In the genomic region with DNA sequence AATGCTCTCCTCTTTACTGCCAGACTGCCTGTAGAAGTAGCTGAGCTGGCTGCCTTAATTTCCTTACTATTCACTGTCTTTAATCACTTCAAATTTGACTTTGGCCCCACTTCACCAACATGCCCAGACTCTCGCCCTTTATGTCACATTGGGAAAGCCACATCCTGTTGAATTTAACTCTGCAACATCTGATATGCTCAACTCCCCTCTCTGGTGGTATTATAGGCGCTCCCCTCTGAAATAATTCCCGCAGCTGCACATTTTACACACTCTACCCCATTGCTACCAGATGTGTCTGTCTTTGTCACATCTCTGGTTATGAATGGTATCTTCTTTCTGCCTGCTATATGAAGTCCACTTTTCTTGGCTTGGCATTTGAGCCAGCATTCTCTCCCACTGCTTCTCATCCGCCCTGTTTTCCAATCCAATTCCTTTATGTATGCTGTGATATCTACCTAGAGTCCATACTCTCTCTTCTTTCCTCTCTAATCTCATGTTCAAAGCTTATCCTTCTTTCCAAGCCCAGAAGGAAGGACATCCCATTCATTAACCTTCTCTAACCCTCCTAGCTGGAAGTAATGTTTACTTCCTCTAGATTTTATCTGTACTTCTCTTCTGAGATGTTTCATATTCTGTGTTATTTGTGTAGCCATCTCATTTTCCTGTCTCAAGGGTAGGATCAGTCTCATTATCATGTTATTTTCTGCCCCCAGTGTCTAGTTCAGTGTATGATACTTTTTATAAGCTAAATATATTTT, we compare ENCODE assay signal across 1 cellular context.
TF ChIP-seq lines count a peak whose summit lies in the region.

No MANE protein-coding gene starts in this region.

TF ChIP-seq in K562, 482 proteins besides CTCF, POLR2A, EP300 and RAD21 (continued from another document and continues in another):
- TF ChIP-seq, protein P1, sequence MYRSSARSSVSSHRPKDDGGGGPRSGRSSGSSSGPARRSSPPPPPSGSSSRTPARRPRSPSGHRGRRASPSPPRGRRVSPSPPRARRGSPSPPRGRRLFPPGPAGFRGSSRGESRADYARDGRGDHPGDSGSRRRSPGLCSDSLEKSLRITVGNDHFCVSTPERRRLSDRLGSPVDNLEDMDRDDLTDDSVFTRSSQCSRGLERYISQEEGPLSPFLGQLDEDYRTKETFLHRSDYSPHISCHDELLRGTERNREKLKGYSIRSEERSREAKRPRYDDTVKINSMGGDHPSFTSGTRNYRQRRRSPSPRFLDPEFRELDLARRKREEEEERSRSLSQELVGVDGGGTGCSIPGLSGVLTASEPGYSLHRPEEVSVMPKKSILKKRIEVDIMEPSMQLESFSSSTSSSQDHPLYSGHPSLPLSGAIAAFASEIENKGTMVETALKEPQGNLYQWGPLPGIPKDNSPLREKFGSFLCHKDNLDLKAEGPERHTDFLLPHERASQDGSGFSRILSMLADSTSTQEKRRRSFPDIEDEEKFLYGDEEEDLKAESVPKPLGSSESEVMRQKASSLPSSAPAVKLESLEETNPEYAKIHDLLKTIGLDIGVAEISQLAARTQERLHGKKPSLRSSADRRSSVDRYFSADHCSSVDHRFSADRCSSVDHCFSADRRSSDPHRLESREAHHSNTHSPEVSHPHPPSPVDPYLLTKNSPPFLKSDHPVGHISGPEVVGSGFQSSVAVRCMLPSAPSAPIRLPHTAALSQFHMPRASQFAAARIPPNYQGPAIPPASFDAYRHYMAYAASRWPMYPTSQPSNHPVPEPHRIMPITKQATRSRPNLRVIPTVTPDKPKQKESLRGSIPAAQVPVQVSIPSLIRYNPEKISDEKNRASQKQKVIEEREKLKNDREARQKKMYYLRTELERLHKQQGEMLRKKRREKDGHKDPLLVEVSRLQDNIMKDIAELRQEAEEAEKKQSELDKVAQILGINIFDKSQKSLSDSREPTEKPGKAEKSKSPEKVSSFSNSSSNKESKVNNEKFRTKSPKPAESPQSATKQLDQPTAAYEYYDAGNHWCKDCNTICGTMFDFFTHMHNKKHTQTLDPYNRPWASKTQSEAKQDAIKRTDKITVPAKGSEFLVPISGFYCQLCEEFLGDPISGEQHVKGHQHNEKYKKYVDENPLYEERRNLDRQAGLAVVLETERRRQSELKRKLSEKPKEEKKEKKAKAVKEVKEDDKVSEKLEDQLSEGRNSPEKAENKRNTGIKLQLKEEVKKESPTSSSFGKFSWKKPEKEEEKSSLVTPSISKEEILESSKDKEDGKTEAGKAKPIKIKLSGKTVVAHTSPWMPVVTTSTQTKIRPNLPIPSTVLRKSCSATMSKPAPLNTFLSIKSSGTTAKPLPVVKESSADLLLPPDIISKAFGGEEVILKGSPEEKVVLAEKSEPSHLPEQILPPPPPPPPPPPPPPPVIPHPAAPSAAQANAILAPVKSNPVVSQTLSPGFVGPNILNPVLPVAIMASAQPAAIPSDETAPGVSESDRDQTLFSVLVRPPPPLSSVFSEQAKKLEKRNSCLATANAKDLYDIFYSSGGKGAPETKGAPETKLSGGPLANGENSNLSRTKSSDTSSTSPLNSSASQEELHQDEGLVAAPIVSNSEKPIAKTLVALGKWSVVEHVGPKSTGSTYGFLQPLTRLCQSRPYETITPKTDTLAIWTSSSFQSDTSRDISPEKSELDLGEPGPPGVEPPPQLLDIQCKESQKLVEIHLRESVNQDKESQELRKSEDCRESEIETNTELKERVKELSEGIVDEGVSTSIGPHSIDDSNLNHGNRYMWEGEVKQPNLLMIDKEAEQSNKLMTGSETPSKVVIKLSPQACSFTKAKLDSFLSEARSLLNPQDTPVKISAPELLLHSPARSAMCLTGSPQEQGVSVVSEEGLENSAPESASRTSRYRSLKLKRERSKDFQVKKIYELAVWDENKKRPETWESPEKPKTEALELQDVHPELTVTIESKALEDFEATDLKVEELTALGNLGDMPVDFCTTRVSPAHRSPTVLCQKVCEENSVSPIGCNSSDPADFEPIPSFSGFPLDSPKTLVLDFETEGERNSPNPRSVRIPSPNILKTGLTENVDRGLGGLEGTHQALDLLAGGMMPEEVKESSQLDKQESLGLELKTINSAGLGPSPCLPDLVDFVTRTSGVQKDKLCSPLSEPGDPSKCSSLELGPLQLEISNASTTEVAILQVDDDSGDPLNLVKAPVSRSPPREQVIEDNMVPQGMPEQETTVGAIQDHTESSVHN (IDR thresholded peaks at IDR 0.05; ENCODE audit: borderline replicate concordance in 1 of 2, low read depth in 1 of 2): peak in 1 of 2 experiments; percentile 26; a peak in 1 of 4 replicates
- TF ChIP-seq, protein P2, sequence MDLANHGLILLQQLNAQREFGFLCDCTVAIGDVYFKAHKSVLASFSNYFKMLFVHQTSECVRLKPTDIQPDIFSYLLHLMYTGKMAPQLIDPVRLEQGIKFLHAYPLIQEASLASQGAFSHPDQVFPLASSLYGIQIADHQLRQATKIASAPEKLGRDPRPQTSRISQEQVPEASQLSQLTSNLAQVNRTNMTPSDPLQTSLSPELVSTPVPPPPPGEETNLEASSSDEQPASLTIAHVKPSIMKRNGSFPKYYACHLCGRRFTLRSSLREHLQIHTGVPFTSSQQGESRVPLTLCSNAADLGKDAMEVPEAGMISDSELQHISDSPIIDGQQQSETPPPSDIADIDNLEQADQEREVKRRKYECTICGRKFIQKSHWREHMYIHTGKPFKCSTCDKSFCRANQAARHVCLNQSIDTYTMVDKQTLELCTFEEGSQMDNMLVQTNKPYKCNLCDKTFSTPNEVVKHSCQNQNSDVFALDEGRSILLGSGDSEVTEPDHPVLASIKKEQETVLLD (IDR thresholded peaks at IDR 0.05): peak; percentile 49; the same call in 1 of the 2 replicates
- TF ChIP-seq ETV1 (tag; conservative IDR thresholded peaks at IDR 0.05; ENCODE audit: low read depth) (peak; percentile 61; the same call in 1 of the 2 replicates), EHMT2 (IDR thresholded peaks at IDR 0.05) (peak; percentile 57; the same call in 1 of the 2 replicates), MAFK (IDR thresholded peaks at IDR 0.05; ENCODE audit: low read length) (peak; percentile 18; the same call in 1 of the 2 replicates), ZNF766 (CRISPR knock-in tag; conservative IDR thresholded peaks at IDR 0.05) (no peak), FOXA3 (CRISPR knock-in tag; conservative IDR thresholded peaks at IDR 0.05 in 1 of 2, IDR thresholded peaks at IDR 0.05 in 1 of 2) (peak in 1 of 2 experiments; percentile 10; a peak in 1 of 4 replicates), DPF2 (IDR thresholded peaks at IDR 0.05) (peak; percentile 71), SIRT6 (IDR thresholded peaks at IDR 0.05; ENCODE audit: low read depth, low read length) (no peak), STAT5A (IDR thresholded peaks at IDR 0.05; ENCODE audit: borderline replicate concordance, low read length) (peak; percentile 17; the same call in 1 of the 2 replicates), SMARCA4 (IDR thresholded peaks at IDR 0.05) (peak; percentile 51), LEF1 (IDR thresholded peaks at IDR 0.05) (0 out of 2 replicates have a peak, but pooled peaks have one; percentile 11), ZNF408 (CRISPR knock-in tag; IDR thresholded peaks at IDR 0.05; ENCODE audit: low read depth) (no peak), NFIC (IDR thresholded peaks at IDR 0.05) (0 out of 2 replicates have a peak, but pooled peaks have one; percentile 5), TEAD4 (IDR thresholded peaks at IDR 0.05; ENCODE audit: low read length) (peak; percentile 51; the same call in 1 of the 2 replicates), TEAD4 (CRISPR knock-in tag; IDR thresholded peaks at IDR 0.05; ENCODE audit: borderline replicate concordance) (no peak), BDP1 (IDR thresholded peaks at IDR 0.05; ENCODE audit: insufficient read depth, insufficient read length) (no peak), RCOR1 (IDR thresholded peaks at IDR 0.05; ENCODE audit: borderline replicate concordance in 1 of 2, low read depth in 2 of 2, low read length in 2 of 2) (no peak), MTA1 (IDR thresholded peaks at IDR 0.05; ENCODE audit: borderline replicate concordance) (peak; percentile 35; the same call in 1 of the 2 replicates), THRAP3 (IDR thresholded peaks at IDR 0.05; ENCODE audit: borderline replicate concordance) (0 out of 2 replicates have a peak, but pooled peaks have one; percentile 5), CBFA2T3 (IDR thresholded peaks at IDR 0.05) (peak; percentile 43; the same call in 1 of the 2 replicates), FOXK2 (conservative IDR thresholded peaks at IDR 0.05 in 1 of 2, IDR thresholded peaks at IDR 0.05 in 1 of 2; ENCODE audit: low read depth in 2 of 2) (0 out of 4 replicates have a peak, but pooled peaks of 1 of the 2 experiments have one; percentile 32), CTBP1 (IDR thresholded peaks at IDR 0.05; ENCODE audit: borderline replicate concordance) (0 out of 2 replicates have a peak, but pooled peaks have one; percentile 43), SMARCE1 (IDR thresholded peaks at IDR 0.05) (peak; percentile 65)
- TF ChIP-seq, protein P3, sequence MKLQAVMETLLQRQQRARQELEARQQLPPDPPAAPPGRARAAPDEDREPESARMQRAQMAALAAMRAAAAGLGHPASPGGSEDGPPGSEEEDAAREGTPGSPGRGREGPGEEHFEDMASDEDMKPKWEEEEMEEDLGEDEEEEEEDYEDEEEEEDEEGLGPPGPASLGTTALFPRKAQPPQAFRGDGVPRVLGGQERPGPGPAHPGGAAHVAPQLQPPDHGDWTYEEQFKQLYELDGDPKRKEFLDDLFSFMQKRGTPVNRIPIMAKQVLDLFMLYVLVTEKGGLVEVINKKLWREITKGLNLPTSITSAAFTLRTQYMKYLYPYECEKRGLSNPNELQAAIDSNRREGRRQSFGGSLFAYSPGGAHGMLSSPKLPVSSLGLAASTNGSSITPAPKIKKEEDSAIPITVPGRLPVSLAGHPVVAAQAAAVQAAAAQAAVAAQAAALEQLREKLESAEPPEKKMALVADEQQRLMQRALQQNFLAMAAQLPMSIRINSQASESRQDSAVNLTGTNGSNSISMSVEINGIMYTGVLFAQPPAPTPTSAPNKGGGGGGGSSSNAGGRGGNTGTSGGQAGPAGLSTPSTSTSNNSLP (IDR thresholded peaks at IDR 0.05; ENCODE audit: borderline replicate concordance, low read depth, low read length): peak; percentile 9; the same call in 1 of the 2 replicates
- TF ChIP-seq, protein P4, sequence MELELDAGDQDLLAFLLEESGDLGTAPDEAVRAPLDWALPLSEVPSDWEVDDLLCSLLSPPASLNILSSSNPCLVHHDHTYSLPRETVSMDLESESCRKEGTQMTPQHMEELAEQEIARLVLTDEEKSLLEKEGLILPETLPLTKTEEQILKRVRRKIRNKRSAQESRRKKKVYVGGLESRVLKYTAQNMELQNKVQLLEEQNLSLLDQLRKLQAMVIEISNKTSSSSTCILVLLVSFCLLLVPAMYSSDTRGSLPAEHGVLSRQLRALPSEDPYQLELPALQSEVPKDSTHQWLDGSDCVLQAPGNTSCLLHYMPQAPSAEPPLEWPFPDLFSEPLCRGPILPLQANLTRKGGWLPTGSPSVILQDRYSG (tag; conservative IDR thresholded peaks at IDR 0.05; ENCODE audit: low read depth): no peak
- TF ChIP-seq, protein P5, sequence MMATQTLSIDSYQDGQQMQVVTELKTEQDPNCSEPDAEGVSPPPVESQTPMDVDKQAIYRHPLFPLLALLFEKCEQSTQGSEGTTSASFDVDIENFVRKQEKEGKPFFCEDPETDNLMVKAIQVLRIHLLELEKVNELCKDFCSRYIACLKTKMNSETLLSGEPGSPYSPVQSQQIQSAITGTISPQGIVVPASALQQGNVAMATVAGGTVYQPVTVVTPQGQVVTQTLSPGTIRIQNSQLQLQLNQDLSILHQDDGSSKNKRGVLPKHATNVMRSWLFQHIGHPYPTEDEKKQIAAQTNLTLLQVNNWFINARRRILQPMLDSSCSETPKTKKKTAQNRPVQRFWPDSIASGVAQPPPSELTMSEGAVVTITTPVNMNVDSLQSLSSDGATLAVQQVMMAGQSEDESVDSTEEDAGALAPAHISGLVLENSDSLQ (IDR thresholded peaks at IDR 0.05): 0 out of 2 replicates have a peak, but pooled peaks have one; percentile 21
- TF ChIP-seq, protein P6, sequence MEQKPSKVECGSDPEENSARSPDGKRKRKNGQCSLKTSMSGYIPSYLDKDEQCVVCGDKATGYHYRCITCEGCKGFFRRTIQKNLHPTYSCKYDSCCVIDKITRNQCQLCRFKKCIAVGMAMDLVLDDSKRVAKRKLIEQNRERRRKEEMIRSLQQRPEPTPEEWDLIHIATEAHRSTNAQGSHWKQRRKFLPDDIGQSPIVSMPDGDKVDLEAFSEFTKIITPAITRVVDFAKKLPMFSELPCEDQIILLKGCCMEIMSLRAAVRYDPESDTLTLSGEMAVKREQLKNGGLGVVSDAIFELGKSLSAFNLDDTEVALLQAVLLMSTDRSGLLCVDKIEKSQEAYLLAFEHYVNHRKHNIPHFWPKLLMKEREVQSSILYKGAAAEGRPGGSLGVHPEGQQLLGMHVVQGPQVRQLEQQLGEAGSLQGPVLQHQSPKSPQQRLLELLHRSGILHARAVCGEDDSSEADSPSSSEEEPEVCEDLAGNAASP (IDR thresholded peaks at IDR 0.05): no peak
- TF ChIP-seq, protein P7, sequence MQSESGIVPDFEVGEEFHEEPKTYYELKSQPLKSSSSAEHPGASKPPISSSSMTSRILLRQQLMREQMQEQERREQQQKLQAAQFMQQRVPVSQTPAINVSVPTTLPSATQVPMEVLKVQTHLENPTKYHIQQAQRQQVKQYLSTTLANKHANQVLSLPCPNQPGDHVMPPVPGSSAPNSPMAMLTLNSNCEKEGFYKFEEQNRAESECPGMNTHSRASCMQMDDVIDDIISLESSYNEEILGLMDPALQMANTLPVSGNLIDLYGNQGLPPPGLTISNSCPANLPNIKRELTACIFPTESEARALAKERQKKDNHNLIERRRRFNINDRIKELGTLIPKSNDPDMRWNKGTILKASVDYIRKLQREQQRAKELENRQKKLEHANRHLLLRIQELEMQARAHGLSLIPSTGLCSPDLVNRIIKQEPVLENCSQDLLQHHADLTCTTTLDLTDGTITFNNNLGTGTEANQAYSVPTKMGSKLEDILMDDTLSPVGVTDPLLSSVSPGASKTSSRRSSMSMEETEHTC (IDR thresholded peaks at IDR 0.05): no peak
